ENCODE assay signal across 19 cellular contexts in genomic region chr7:42699415-42700178, GRCh38.
"Had no signal": no experiment of that assay in that cellular context is flagged by ENCODE, and none has a peak within 500 bp of the region (broad histone marks: within the 10 kb centered on the region; RNA-seq: fewer than 3 reads in every experiment).

No MANE protein-coding gene starts in this region.

- H3K36me3 Mint-ChIP-seq: activated naive CD8-positive, alpha-beta T cell; stimulated activated memory B cell treated with anti-CD40 and anti-IgM and Interleukin-4, amounts not matched to agents 10 μg/mL and 1 μg/mL and 100 μg/mL, for 72 hours had no signal

- H3K27me3 ChIP-seq: gastroesophageal sphincter, heart right ventricle had no signal

- H3K4me3 ChIP-seq: gastroesophageal sphincter had no signal

- H3K4me1 Mint-ChIP-seq: activated B cell treated with CpG ODN at 0.5 μM for 24 hours; neural crest cell; stimulated activated memory B cell treated with anti-CD40 and anti-IgM and Interleukin-4, amounts not matched to agents 10 μg/mL and 1 μg/mL and 100 μg/mL, for 72 hours had no signal

- H3K27me3 Mint-ChIP-seq: activated B cell treated with CpG ODN at 0.5 μM for 24 hours; dendritic cell treated with granulocyte-macrophage colony-stimulating factor and Interleukin-4, amounts not matched to agents 40 ng/mL and 50 ng/mL, for 4 days; stimulated activated memory B cell treated with anti-CD40 and anti-IgM and Interleukin-4, amounts not matched to agents 10 μg/mL and 1 μg/mL and 100 μg/mL, for 72 hours had no signal

- ATAC-seq: activated CD8-positive, alpha-beta T cell treated with anti-CD3 and anti-CD28 coated beads, Interleukin-2, amount 10 ng/mL, durations not matched to agents 7 days and 5 days; gastroesophageal sphincter; stimulated activated memory B cell treated with anti-CD40 and anti-IgM and Interleukin-4, amounts not matched to agents 10 μg/mL and 1 μg/mL and 100 μg/mL, for 72 hours had no signal

- H3K9me3 Mint-ChIP-seq: activated B cell treated with CpG ODN at 0.5 μM for 24 hours; dendritic cell treated with granulocyte-macrophage colony-stimulating factor and Interleukin-4, amounts not matched to agents 40 ng/mL and 50 ng/mL, for 4 days; neural crest cell; stimulated activated memory B cell treated with anti-CD40 and anti-IgM and Interleukin-4, amounts not matched to agents 10 μg/mL and 1 μg/mL and 100 μg/mL, for 72 hours; T-helper 2 cell treated with Interferon-gamma antibody and Interleukin-4, amounts not matched to agents 5 μg/mL and 100 μg/mL, for 36 hours had no signal

- DNase-seq: activated B cell treated with CpG ODN at 0.5 μM for 24 hours; activated CD4-positive, alpha-beta T cell treated with anti-CD3 and anti-CD28 coated beads for 48 hours; activated CD8-positive, alpha-beta memory T cell treated with anti-CD3 and anti-CD28 coated beads, Interleukin-2, amount 50 U/mL, for 4 hours; activated CD8-positive, alpha-beta T cell treated with anti-CD3 and anti-CD28 coated beads, Interleukin-2, amount 10 ng/mL, durations not matched to agents 7 days and 5 days; activated gamma-delta T cell treated with Interleukin-2 at 50 U/mL for 16 hours; activated T-cell treated with anti-CD3 and anti-CD28 coated beads, Interleukin-2, amount 50 U/mL, for 48 hours; cerebellar nuclear complex; effector memory CD4-positive, alpha-beta T cell; heart right ventricle; mammary epithelial cell; stimulated activated CD4-positive, alpha-beta T cell treated with anti-CD3 and anti-CD28 coated beads, Interleukin-2, amount 100 ng/mL, for 48 hours; trophoblast cell had no signal

- H3K79me2 ChIP-seq: parathyroid adenoma had no signal

- H3K27ac Mint-ChIP-seq: activated B cell treated with CpG ODN at 0.5 μM for 24 hours; activated CD8-positive, alpha-beta T cell treated with anti-CD3 and anti-CD28 coated beads, Interleukin-2, amount 10 ng/mL, durations not matched to agents 7 days and 5 days; activated naive CD8-positive, alpha-beta T cell; dendritic cell treated with granulocyte-macrophage colony-stimulating factor and Interleukin-4, amounts not matched to agents 40 ng/mL and 50 ng/mL, for 4 days; stimulated activated memory B cell treated with anti-CD40 and anti-IgM and Interleukin-4, amounts not matched to agents 10 μg/mL and 1 μg/mL and 100 μg/mL, for 72 hours; T-helper 2 cell treated with Interferon-gamma antibody and Interleukin-4, amounts not matched to agents 5 μg/mL and 100 μg/mL, for 36 hours had no signal

- H3K4me1 ChIP-seq: parathyroid adenoma had no signal

- H3K4me3 Mint-ChIP-seq: activated B cell treated with CpG ODN at 0.5 μM for 24 hours; activated CD8-positive, alpha-beta T cell treated with anti-CD3 and anti-CD28 coated beads, Interleukin-2, amount 10 ng/mL, durations not matched to agents 7 days and 5 days; activated naive CD8-positive, alpha-beta T cell; dendritic cell treated with granulocyte-macrophage colony-stimulating factor and Interleukin-4, amounts not matched to agents 40 ng/mL and 50 ng/mL, for 4 days; neural crest cell; stimulated activated memory B cell treated with anti-CD40 and anti-IgM and Interleukin-4, amounts not matched to agents 10 μg/mL and 1 μg/mL and 100 μg/mL, for 72 hours; T-helper 2 cell treated with Interferon-gamma antibody and Interleukin-4, amounts not matched to agents 5 μg/mL and 100 μg/mL, for 36 hours had no signal

- H3K27ac ChIP-seq: parathyroid adenoma had no signal

- H3K9me3 ChIP-seq: gastroesophageal sphincter had no signal

- H2AFZ ChIP-seq: parathyroid adenoma had no signal

- H3K36me3 ChIP-seq: gastroesophageal sphincter, heart right ventricle had no signal
